ENCODE assay signal across 35 cellular contexts in genomic region chrX:148664171-148664570, GRCh38.
"Had no signal": no experiment of that assay in that cellular context is flagged by ENCODE, and none has a peak within 500 bp of the region (broad histone marks: within the 10 kb centered on the region; RNA-seq: fewer than 3 reads in every experiment).

No MANE protein-coding gene starts in this region.

- H3K27me3 ChIP-seq: MG63 had no signal

- DNase-seq: Karpas-422, Kasumi-1, MG63, MM.1S, MV-4-11, NCI-H1048, NCI-H1092, NCI-H1092 treated with DMSO at 0.1 percent for 48 hours, NCI-H1105, NCI-H1105 treated with DMSO at 0.1 percent for 48 hours, NCI-H1417, NCI-H1417 treated with DMSO at 0.1 percent for 48 hours, NCI-H1436, NCI-H1436 treated with DMSO at 0.1 percent for 48 hours, NCI-H146, NCI-H1694, NCI-H1694 treated with DMSO at 0.1 percent for 48 hours, NCI-H187, NCI-H187 treated with DMSO at 0.1 percent for 48 hours, NCI-H1930, NCI-H2029, NCI-H2029 treated with DMSO at 0.1 percent for 48 hours, NCI-H2081, NCI-H2081 treated with DMSO at 0.1 percent for 48 hours, NCI-H2107, NCI-H2171, NCI-H2171 treated with DMSO at 0.1 percent for 48 hours, NCI-H2227 treated with DMSO at 0.1 percent for 48 hours, NCI-H226, NCI-H345, NCI-H446, NCI-H446 treated with DMSO at 0.1 percent for 48 hours, NCI-H510A, NCI-H510A treated with DMSO at 0.1 percent for 48 hours, NCI-H524 had no signal

- H3K4me3 ChIP-seq: MG63 had no signal

- H3K36me3 ChIP-seq: MG63 had no signal

- H3K9me3 ChIP-seq: MG63 had no signal
